Comparison of ENCODE assay signal across 10 cellular contexts in genomic region chr4:140116442-140117104, GRCh38. TPM values are rescaled to one million over a fixed set of nuclear protein-coding genes. Genes with fewer than 3 reads are reported as not detected.
DNase-seq lines count a peak whose midpoint lies in the region; ATAC-seq, FAIRE-seq and TF ChIP-seq lines count a peak whose summit lies in the region.
"Had no signal": no experiment of that assay in that cellular context is flagged by ENCODE, and none has a peak within 500 bp of the region (broad histone marks: within the 10 kb centered on the region; RNA-seq: fewer than 3 reads in every experiment).

No MANE protein-coding gene starts in this region.

- peaks cover 11% of the 10 kb centered on the region for H3K4me1 ChIP-seq in keratinocyte (ENCODE audit: control insufficient read depth, extremely low read depth, insufficient read depth, low read length)

- H3K36me3 ChIP-seq in keratinocyte (ENCODE audit: control insufficient read depth in 2 of 2, extremely low read depth in 1 of 2, insufficient read depth in 2 of 2, low read length in 2 of 2) = no peaks in the 10 kb centered on the region

- peaks cover 34% of the 10 kb centered on the region for H3K27me3 Mint-ChIP-seq in T-helper 1 cell treated with Interleukin-12 subunit alpha and Interleukin-12 subunit beta and Interleukin-4 antibody, amounts not matched to agents 30 μg/mL and 1 μg/mL, for 36 hours (ENCODE audit: low read depth)

- no peaks in the 10 kb centered on the region for H3K9me3 ChIP-seq in keratinocyte (ENCODE audit: control insufficient read depth, low read depth, low read length)

- H4K20me1 ChIP-seq in keratinocyte (ENCODE audit: control insufficient read depth, extremely low read depth, insufficient read depth, low read length) = no peaks in the 10 kb centered on the region

- peak overlapping the region; percentile 1 for H2AFZ ChIP-seq in keratinocyte (ENCODE audit: control insufficient read depth, low read length)

- no peaks in the 10 kb centered on the region for H3K9me3 Mint-ChIP-seq in T-helper 1 cell treated with Interleukin-12 subunit alpha and Interleukin-12 subunit beta and Interleukin-4 antibody, amounts not matched to agents 30 μg/mL and 1 μg/mL, for 36 hours
- H3K9me3 Mint-ChIP-seq: activated B cell treated with CpG ODN at 0.5 μM for 24 hours, nephron had no signal

- no peak overlapping the region for H3K9ac ChIP-seq in keratinocyte (ENCODE audit: control insufficient read depth, extremely low read depth, insufficient read depth, low read length)

- no peak for TF ChIP-seq POLR2A in GM12892 (IDR thresholded peaks at IDR 0.05; ENCODE audit: low read depth, low read length)

- H3K27ac Mint-ChIP-seq in T-helper 1 cell treated with Interleukin-12 subunit alpha and Interleukin-12 subunit beta and Interleukin-4 antibody, amounts not matched to agents 30 μg/mL and 1 μg/mL, for 36 hours = peak overlapping the region; percentile 84
- H3K27ac Mint-ChIP-seq: activated B cell treated with CpG ODN at 0.5 μM for 24 hours, nephron had no signal

- H3K9me1 ChIP-seq in keratinocyte (ENCODE audit: control insufficient read depth, extremely low read depth, insufficient read depth, low read length) = no peaks in the 10 kb centered on the region

- POLR2A ChIA-PET in RWPE1 (lab: Yijun Ruan, JAX; ENCODE audit: low non-redundant PET) = no interaction called here

- TF ChIP-seq CTCF in keratinocyte (optimal IDR thresholded peaks at IDR 0.05 in 1 of 3, IDR thresholded peaks at IDR 0.05 in 1 of 3, conservative IDR thresholded peaks at IDR 0.05 in 1 of 3; ENCODE audit: extremely low read depth in 1 of 3, insufficient read depth in 2 of 3, low read length in 3 of 3) = no peak
- no peak for TF ChIP-seq CTCF in RWPE1 (conservative IDR thresholded peaks at IDR 0.05; ENCODE audit: low read depth)

- no peak for DNase-seq in GM12892 (ENCODE audit: insufficient read length)
- no peak for DNase-seq in keratinocyte (ENCODE audit: low read depth, low spot score)
- no peak for DNase-seq in HUDEP-2 (lab: John Stamatoyannopoulos, UW; ENCODE audit: unreplicated experiment in 76 of 76)
- no peak for DNase-seq in RWPE1 (ENCODE audit: low spot score)
- DNase-seq in NCI-H2081 treated with DMSO at 0.1 percent for 48 hours (lab: John Stamatoyannopoulos, UW) = no peak
- DNase-seq in NCI-H82 treated with DMSO at 0.1 percent for 48 hours (lab: John Stamatoyannopoulos, UW; ENCODE audit: unreplicated experiment) = no peak
- DNase-seq: activated B cell treated with CpG ODN at 0.5 μM for 24 hours had no signal

- peak overlapping the region; percentile 23 for H3K4me3 Mint-ChIP-seq in T-helper 1 cell treated with Interleukin-12 subunit alpha and Interleukin-12 subunit beta and Interleukin-4 antibody, amounts not matched to agents 30 μg/mL and 1 μg/mL, for 36 hours
- H3K4me3 Mint-ChIP-seq: activated B cell treated with CpG ODN at 0.5 μM for 24 hours, nephron had no signal

- dilution Hi-C loops in keratinocyte (cut with MboI; ENCODE audit: extremely low pct_ligation_motif_present, low sequenced_read_pairs) = no loop called here

- CTCF ChIA-PET in RWPE1 (lab: Yijun Ruan, JAX) = no interaction called here

- peak; percentile 54 for ATAC-seq in HG03460 (IDR thresholded peaks at IDR 0.05; ENCODE audit: unreplicated experiment)

- H3K36me3 Mint-ChIP-seq in T-helper 1 cell treated with Interleukin-12 subunit alpha and Interleukin-12 subunit beta and Interleukin-4 antibody, amounts not matched to agents 30 μg/mL and 1 μg/mL, for 36 hours (ENCODE audit: low read depth) = peaks cover 2% of the 10 kb centered on the region

- no peak overlapping the region for H3K4me2 ChIP-seq in keratinocyte (ENCODE audit: control insufficient read depth, extremely low read depth, insufficient read depth, low read depth, low read length)

- H3K27me3 ChIP-seq in keratinocyte (ENCODE audit: control insufficient read depth, extremely low read depth, insufficient read depth, low read length) = no peaks in the 10 kb centered on the region

- H3K4me1 Mint-ChIP-seq in T-helper 1 cell treated with Interleukin-12 subunit alpha and Interleukin-12 subunit beta and Interleukin-4 antibody, amounts not matched to agents 30 μg/mL and 1 μg/mL, for 36 hours (ENCODE audit: low read depth) = peaks cover 24% of the 10 kb centered on the region

- no peaks in the 10 kb centered on the region for H3K79me2 ChIP-seq in keratinocyte (ENCODE audit: control insufficient read depth, insufficient read depth, low read length)

- FAIRE-seq in GM12892 (lab: Jason Lieb, UNC) (peak; percentile 38), keratinocyte (lab: Jason Lieb, UNC) (peak; percentile 93)

- H3K27ac ChIP-seq in keratinocyte (ENCODE audit: control insufficient read depth, insufficient read depth, low read length) (no peak overlapping the region), RWPE1 (no peak overlapping the region)

- no peak overlapping the region for H3K4me3 ChIP-seq in keratinocyte (ENCODE audit: control insufficient read depth in 2 of 3, extremely low read depth in 1 of 3, insufficient read depth in 2 of 3, low read depth in 1 of 3, low read length in 3 of 3)

RNA-seq across cellular contexts. Expression of gene MAML3, which starts 37.4 kb away (rescaled TPM):
- not detected for polyA plus RNA-seq in GM12892 (2012; ENCODE audit: missing spikeins)
- polyA plus RNA-seq in keratinocyte = 0.27 to 0.68 TPM (median 0.34 TPM) in 3 replicates
- polyA plus RNA-seq in keratinocyte (2011; ENCODE audit: low read depth) = 1.6 TPM
- polyA plus RNA-seq in keratinocyte (2011; cell fraction: cytosol; rRNA removed) = 0.30 and 0.39 TPM in 2 replicates
- 0.67 and 0.71 TPM in 2 replicates for polyA plus RNA-seq in keratinocyte (2011; cell fraction: nucleus; rRNA removed)
- 0.26 and 1.4 TPM in 2 replicates for polyA plus RNA-seq in keratinocyte (2012; ENCODE audit: low replicate concordance)
- polyA minus RNA-seq in keratinocyte = 0.30 to 3.6 TPM (median 0.49 TPM) in 3 replicates
- polyA minus RNA-seq in keratinocyte (2011; cell fraction: cytosol; rRNA and poly(A)+ RNA removed) = not detected
- 1.1 and 1.6 TPM in 2 replicates for polyA minus RNA-seq in keratinocyte (2011; cell fraction: nucleus; rRNA and poly(A)+ RNA removed)
